ENCODE assay signal across 23 cellular contexts in genomic region chr22:36213596-36213995, GRCh38. TPM values are rescaled to one million over a fixed set of nuclear protein-coding genes. Genes with fewer than 3 reads are reported as not detected.
"Had no signal": no experiment of that assay in that cellular context is flagged by ENCODE, and none has a peak within 500 bp of the region (broad histone marks: within the 10 kb centered on the region; RNA-seq: fewer than 3 reads in every experiment).

No MANE protein-coding gene starts in this region.

- H3K27ac ChIP-seq: esophagus squamous epithelium, gastroesophageal sphincter, left ventricle myocardium inferior, ovary, suprapubic skin, thyroid gland, uterus had no signal

- H3K4me3 ChIP-seq: esophagus squamous epithelium, gastroesophageal sphincter, left ventricle myocardium inferior, ovary, smooth muscle cell, suprapubic skin, thyroid gland, uterus had no signal

- H3K4me3 Mint-ChIP-seq: nephron progenitor cell; stimulated activated effector memory CD8-positive, alpha-beta T cell treated with anti-CD3 and anti-CD28 coated beads, Interleukin-12 subunit alpha, Interleukin-12 subunit beta, amount 100 ng/mL, for 72 hours; type B pancreatic cell had no signal

- FAIRE-seq: colon had no signal

- ATAC-seq: gastroesophageal sphincter; right cardiac atrium; stimulated activated effector memory CD8-positive, alpha-beta T cell treated with anti-CD3 and anti-CD28 coated beads, Interleukin-12 subunit alpha, Interleukin-12 subunit beta, amount 100 ng/mL, for 72 hours; stimulated activated naive CD8-positive, alpha-beta T cell treated with anti-CD3 and anti-CD28 coated beads, Interleukin-15, Interleukin-2, amounts not matched to agents 100 U/mL and 50 U/mL, for 24 hours had no signal

- H3K27me3 ChIP-seq: gastroesophageal sphincter, ovary, suprapubic skin, thyroid gland, uterus had no signal

- H3K36me3 ChIP-seq: esophagus squamous epithelium, gastroesophageal sphincter, left ventricle myocardium inferior, ovary, suprapubic skin, thyroid gland, uterus had no signal

- H3K4me2 ChIP-seq: smooth muscle cell had no signal

- H3K9me3 ChIP-seq: esophagus squamous epithelium, gastroesophageal sphincter, left ventricle myocardium inferior, ovary, suprapubic skin, thyroid gland, uterus had no signal

- DNase-seq: dermis blood vessel endothelial cell; esophagus squamous epithelium; foreskin fibroblast; glutamatergic neuron; islet precursor cell; left ventricle myocardium inferior; mesendoderm; naive B cell; nephron progenitor cell; ovary; right cardiac atrium; stimulated activated CD4-positive, alpha-beta T cell treated with anti-CD3 and anti-CD28 coated beads, Interleukin-4, amount 100 ng/mL, for 1 hour; stimulated activated CD8-positive, alpha-beta memory T cell treated with anti-CD3 and anti-CD28 coated beads, Interleukin-4, amount 100 ng/mL, for 48 hours; stimulated activated naive CD8-positive, alpha-beta T cell treated with anti-CD3 and anti-CD28 coated beads, Interleukin-15, Interleukin-2, amounts not matched to agents 100 U/mL and 50 U/mL, for 24 hours; thyroid gland; uterus had no signal

- H3K36me3 Mint-ChIP-seq: stimulated activated effector memory CD8-positive, alpha-beta T cell treated with anti-CD3 and anti-CD28 coated beads, Interleukin-12 subunit alpha, Interleukin-12 subunit beta, amount 100 ng/mL, for 72 hours; type B pancreatic cell had no signal

- H3K27ac Mint-ChIP-seq: nephron progenitor cell; stimulated activated effector memory CD8-positive, alpha-beta T cell treated with anti-CD3 and anti-CD28 coated beads, Interleukin-12 subunit alpha, Interleukin-12 subunit beta, amount 100 ng/mL, for 72 hours; type B pancreatic cell had no signal

- H3K4me1 ChIP-seq: suprapubic skin, uterus had no signal

RNA-seq across cellular contexts. Expression of gene APOL4, which starts 12.0 kb away (rescaled TPM):
- total RNA-seq: epithelial cell of proximal tubule had no signal
- polyA plus RNA-seq: smooth muscle cell had no signal

RNA-seq across cellular contexts. Expression of gene APOL1, which starts 39.3 kb away (rescaled TPM):
- total RNA-seq: smooth muscle cell had no signal
